In the genomic region with DNA sequence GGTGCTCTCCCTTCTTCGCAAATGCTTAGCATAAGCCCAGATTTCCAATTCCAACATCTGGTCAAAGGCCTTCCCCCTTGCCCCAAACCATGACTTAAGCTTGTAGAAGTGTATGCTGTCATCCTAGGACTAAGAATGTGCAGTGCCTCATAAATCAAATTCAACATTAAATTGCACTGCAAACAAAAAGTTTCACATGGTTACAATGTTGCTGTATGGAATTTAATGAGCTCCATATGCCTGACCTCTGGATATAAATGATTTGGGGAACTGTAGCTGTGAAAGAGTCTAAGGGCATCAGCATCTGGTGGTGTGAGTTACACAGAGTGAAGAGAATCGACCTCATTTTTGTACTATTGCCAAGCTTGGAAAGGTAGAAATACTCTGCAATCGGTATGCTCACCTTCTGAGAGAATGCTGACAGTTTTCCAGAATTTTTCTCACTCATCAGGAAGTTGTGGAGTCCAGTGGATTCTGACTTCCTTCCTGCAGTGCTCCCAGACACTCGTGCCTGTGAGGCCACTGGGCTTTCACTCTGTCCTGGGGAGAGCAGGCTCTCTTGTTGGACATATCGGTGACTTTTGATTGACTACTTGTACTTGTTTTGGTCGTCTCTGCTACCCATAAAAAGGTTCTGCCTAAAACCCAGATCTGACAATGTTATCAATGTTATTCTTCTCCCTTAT, we compare ENCODE assay signal across 1 cellular context.
TF ChIP-seq lines count a peak whose summit lies in the region.

No MANE protein-coding gene starts in this region.

TF ChIP-seq in H1, 55 proteins besides CTCF, POLR2A, EP300 and RAD21:
- TF ChIP-seq MAFK (IDR thresholded peaks at IDR 0.05; ENCODE audit: low read depth, low read length) = no peak
- TF ChIP-seq POLR2AphosphoS5 (IDR thresholded peaks at IDR 0.05; ENCODE audit: low read depth, low read length) = peak; percentile 42; the same call in 1 of the 2 replicates
